9 cellular contexts compared by ENCODE assay signal in genomic region chr16:13866073-13866472, GRCh38. TPM values are rescaled to one million over a fixed set of nuclear protein-coding genes. Genes with fewer than 3 reads are reported as not detected.
DNase-seq lines count a peak whose midpoint lies in the region; ATAC-seq and FAIRE-seq lines count a peak whose summit lies in the region.
"Had no signal": no experiment of that assay in that cellular context is flagged by ENCODE, and none has a peak within 500 bp of the region (broad histone marks: within the 10 kb centered on the region; RNA-seq: fewer than 3 reads in every experiment).

No MANE protein-coding gene starts in this region.

- DNase-seq in NCI-H2029 (lab: John Stamatoyannopoulos, UW): peak; percentile 16
- no peak for DNase-seq in NCI-H2029 treated with DMSO at 0.1 percent for 48 hours (lab: John Stamatoyannopoulos, UW)
- DNase-seq in HTR-8/SVneo (ENCODE audit: insufficient read length, low spot score): peak; percentile 41
- peak; percentile 74 to 85 for DNase-seq in SJCRH30
- peak; percentile 89 for DNase-seq in astrocyte of the hippocampus (ENCODE audit: low read depth, low spot score)
- DNase-seq in iPS-NIHi11 (ENCODE audit: low spot score): peak; percentile 88
- peak; percentile 2 to 35 (median 8) for DNase-seq in stimulated activated CD4-positive, alpha-beta T cell treated with anti-CD3 and anti-CD28 coated beads, Interleukin-1b, Interleukin-23, amount 100 ng/mL, for 24 hours (ENCODE audit: low read depth in 4 of 4, low spot score in 1 of 4)

- no peak overlapping the region for H3K4me3 ChIP-seq in SJCRH30
- H3K4me3 ChIP-seq: BLaER1 treated with 17β-estradiol and CSF1 and Interleukin-3, amounts not matched to agents 10 nM and 100 nM had no signal

- no peaks in the 10 kb centered on the region; the same call in 1 of the 2 replicates for H3K9me3 ChIP-seq in SJCRH30 (replicated peaks)

- no peak overlapping the region for H3K27ac ChIP-seq in SJCRH30
- H3K27ac ChIP-seq: BLaER1 treated with 17β-estradiol and CSF1 and Interleukin-3, amounts not matched to agents 10 nM and 100 nM had no signal

- no peak for FAIRE-seq in HTR-8/SVneo (lab: Jason Lieb, UNC)

- H3K4me1 ChIP-seq in SJCRH30: no peaks in the 10 kb centered on the region

- H3K36me3 ChIP-seq in SJCRH30: no peaks in the 10 kb centered on the region
- H3K36me3 ChIP-seq: BLaER1 treated with 17β-estradiol and CSF1 and Interleukin-3, amounts not matched to agents 10 nM and 100 nM had no signal

- ATAC-seq in HG03378 (IDR thresholded peaks at IDR 0.05; ENCODE audit: unreplicated experiment): no peak

- no peaks in the 10 kb centered on the region for H3K27me3 ChIP-seq in SJCRH30
- H3K27me3 ChIP-seq: BLaER1 treated with 17β-estradiol and CSF1 and Interleukin-3, amounts not matched to agents 10 nM and 100 nM had no signal

RNA-seq across cellular contexts. Expression of gene ERCC4, which starts 53.9 kb away (rescaled TPM):
- total RNA-seq in SJCRH30 (2014; rRNA removed; shearing (Covaris generic)): 8.3 and 9.2 TPM in 2 replicates
